Comparison of ENCODE assay signal across 10 cellular contexts in the genomic region with DNA sequence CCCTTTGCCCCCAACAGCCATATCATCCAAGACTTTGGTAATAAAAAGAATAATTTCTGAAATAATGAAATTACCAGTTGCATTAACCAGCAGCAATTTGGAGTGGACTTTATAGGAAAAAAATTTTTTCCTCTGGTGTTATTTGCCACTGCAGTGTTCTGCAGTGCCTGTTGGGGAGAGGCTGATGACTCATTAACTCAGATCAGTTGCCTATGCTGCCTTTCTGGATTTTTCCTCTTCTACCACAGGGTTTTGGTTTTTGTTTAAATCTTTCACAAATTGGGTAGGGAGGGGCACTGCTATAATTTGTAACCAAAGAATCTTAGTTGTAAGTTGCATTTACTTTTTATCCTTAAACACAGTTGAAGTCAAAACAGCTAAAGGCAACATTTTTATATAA. TPM values are rescaled to one million over a fixed set of nuclear protein-coding genes. Genes with fewer than 3 reads are reported as not detected.
DNase-seq lines count a peak whose midpoint lies in the region; ATAC-seq and TF ChIP-seq lines count a peak whose summit lies in the region.
"Had no signal": no experiment of that assay in that cellular context is flagged by ENCODE, and none has a peak within 500 bp of the region (broad histone marks: within the 10 kb centered on the region; RNA-seq: fewer than 3 reads in every experiment).

No MANE protein-coding gene starts in this region.

- no peaks in the 10 kb centered on the region for H3K27me3 ChIP-seq in transverse colon

- H3K27ac ChIP-seq in transverse colon: no peak overlapping the region

- H3K36me3 ChIP-seq in transverse colon: no peaks in the 10 kb centered on the region

- TF ChIP-seq POLR2A in transverse colon (IDR thresholded peaks at IDR 0.05): no peak

- TF ChIP-seq EP300 in transverse colon (IDR thresholded peaks at IDR 0.05; ENCODE audit: low read depth): no peak

- DNase-seq in A172 (ENCODE audit: low spot score): peak; percentile 46
- DNase-seq in M059J (ENCODE audit: low read depth): peak; percentile 72
- peak; percentile 65 for DNase-seq in fibroblast of the aortic adventitia (ENCODE audit: low read depth)
- DNase-seq in DMS79 (lab: John Stamatoyannopoulos, UW): no peak
- DNase-seq in activated naive CD4-positive, alpha-beta T cell treated with Interleukin-2 at 50 U/mL for 16 hours: no peak
- no peak for DNase-seq in transverse colon
- no peak for DNase-seq in SKM-1 (lab: John Stamatoyannopoulos, UW; ENCODE audit: unreplicated experiment)
- DNase-seq: activated gamma-delta T cell had no signal

- H3K4me1 ChIP-seq in transverse colon: peaks cover 0 to 17% (median 4%) of the 10 kb centered on the region in 4 donors

- TF ChIP-seq CTCF in fibroblast of the aortic adventitia (IDR thresholded peaks at IDR 0.05; ENCODE audit: insufficient read depth, low read length) (peak; percentile 45), transverse colon (IDR thresholded peaks at IDR 0.05) (no peak)

- no peak overlapping the region for H3K4me3 ChIP-seq in fibroblast of the aortic adventitia (ENCODE audit: low read depth, low read length)
- no peak overlapping the region for H3K4me3 ChIP-seq in transverse colon

- ATAC-seq in GM19397 (IDR thresholded peaks at IDR 0.05; ENCODE audit: unreplicated experiment): peak; percentile 52
- ATAC-seq: Panc1 had no signal

- in situ Hi-C loops in transverse colon (cut with MboI; ENCODE audit: low pct_ligation_motif_present in 1 of 4, low pct_unique_long_range_greater_than_20kb in 1 of 4, low sequenced_read_pairs in 3 of 4): no loop called here

- intact Hi-C loops in transverse colon (cut with DNase I; ENCODE audit: low total_unique reads): no loop called here

- no peaks in the 10 kb centered on the region for H3K9me3 ChIP-seq in transverse colon

RNA-seq across cellular contexts. Expression of a gene that starts 22.7 kb away (rescaled TPM):
- total RNA-seq in A172 (2014; rRNA removed; shearing (Covaris generic)): 109 and 111 TPM in 2 replicates
- total RNA-seq in M059J (2014; rRNA removed; shearing (Covaris generic)): 93.9 and 115 TPM in 2 replicates
- total RNA-seq in fibroblast of the aortic adventitia (ENCODE audit: low replicate concordance) (63.5 and 81.0 TPM in 2 replicates), transverse colon (10 to 100 TPM; 21.9 to 47.2 (median 33.3) TPM)

RNA-seq across cellular contexts. Expression of a gene that starts 23.5 kb away (rescaled TPM):
- 217 and 234 TPM in 2 replicates for total RNA-seq in A172 (2014; rRNA removed; shearing (Covaris generic))
- 218 and 303 TPM in 2 replicates for total RNA-seq in M059J (2014; rRNA removed; shearing (Covaris generic))
- total RNA-seq in fibroblast of the aortic adventitia (ENCODE audit: low replicate concordance): 142 and 242 TPM in 2 replicates
- 100 to 1,000 TPM in 2 of 4 donors, 10 to 100 TPM in 2; 55.7 to 116 (median 82.7) TPM for total RNA-seq in transverse colon

Comparison
In these comparisons a context has a peak if more than half of its experiments do, and no peak if none do; other contexts are left out.
1. DNase-seq: peak in A172 (single experiment), M059J (single experiment) and fibroblast of the aortic adventitia (single experiment); none in DMS79 (single experiment), activated naive CD4-positive, alpha-beta T cell treated with Interleukin-2 at 50 U/mL for 16 hours (single experiment), transverse colon (single experiment) and SKM-1 (single experiment).